ENCODE assay signal across 1 cellular context in the genomic region with DNA sequence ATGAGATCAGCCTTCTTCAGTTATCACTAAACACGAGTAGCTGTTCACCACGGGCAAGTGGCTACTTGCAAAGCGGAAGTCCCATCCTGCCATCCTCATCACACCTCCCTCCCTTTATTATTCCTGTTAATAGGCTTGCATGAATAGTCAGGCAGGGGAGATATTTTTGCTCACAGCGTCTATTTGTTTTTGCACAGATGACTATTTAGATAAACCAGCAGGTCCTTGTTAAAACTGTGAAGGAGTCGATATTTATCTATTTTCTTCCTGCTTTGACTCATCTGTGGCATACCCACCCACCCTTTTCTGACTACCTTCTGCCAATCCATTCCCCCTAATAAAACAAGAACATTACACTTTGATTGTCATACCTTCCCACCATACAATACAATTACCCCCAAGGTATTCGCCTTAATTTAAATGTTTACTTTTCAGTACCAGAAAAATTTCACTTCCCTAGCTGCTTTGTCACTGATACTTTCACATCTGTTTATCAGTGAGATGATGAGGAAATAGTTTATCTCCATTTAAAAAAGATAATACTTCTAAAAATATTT.
TF ChIP-seq lines count a peak whose summit lies in the region.

No MANE protein-coding gene starts in this region.

TF ChIP-seq in GM12878, 131 proteins besides CTCF, POLR2A, EP300 and RAD21 (continued from another document and continues in another):
- no peak for TF ChIP-seq HCFC1 (IDR thresholded peaks at IDR 0.05; ENCODE audit: low read length)
- no peak for TF ChIP-seq SREBF1 (IDR thresholded peaks at IDR 0.05; ENCODE audit: low read length)
- no peak for TF ChIP-seq STAT3 (IDR thresholded peaks at IDR 0.05; ENCODE audit: low read depth, low read length)
- TF ChIP-seq SRF (IDR thresholded peaks at IDR 0.05; ENCODE audit: low read depth in 2 of 2, low read length in 2 of 2), result no peak
- TF ChIP-seq RUNX3 (IDR thresholded peaks at IDR 0.05; ENCODE audit: low read length), result no peak; the same call in 1 of the 2 replicates
- TF ChIP-seq MEF2B (IDR thresholded peaks at IDR 0.05; ENCODE audit: partially characterized antibody, poor library complexity, severe bottlenecking), result peak; percentile 38
- TF ChIP-seq USF2 (IDR thresholded peaks at IDR 0.05; ENCODE audit: borderline replicate concordance, low read depth, low read length), result no peak
- TF ChIP-seq CHD1 (IDR thresholded peaks at IDR 0.05; ENCODE audit: low read depth, low read length), result no peak
- no peak for TF ChIP-seq RELA (IDR thresholded peaks at IDR 0.05; ENCODE audit: borderline replicate concordance, partially characterized antibody)
- TF ChIP-seq NR2F1 (conservative IDR thresholded peaks at IDR 0.05), result 0 out of 2 replicates have a peak, but pooled peaks have one; percentile 33
- no peak for TF ChIP-seq BCL11A (IDR thresholded peaks at IDR 0.05; ENCODE audit: low read depth, low read length)
- no peak for TF ChIP-seq ZSCAN29 (IDR thresholded peaks at IDR 0.05)
- no peak for TF ChIP-seq MYC (IDR thresholded peaks at IDR 0.05; ENCODE audit: insufficient read depth, insufficient read length, insufficient replicate concordance, low read length, severe bottlenecking)
- TF ChIP-seq RCOR1 (conservative IDR thresholded peaks at IDR 0.05; ENCODE audit: low read depth, low read length), result no peak
- TF ChIP-seq ZNF622 (IDR thresholded peaks at IDR 0.05), result no peak
- no peak for TF ChIP-seq CEBPZ (IDR thresholded peaks at IDR 0.05; ENCODE audit: low read depth, low read length)
- TF ChIP-seq GATAD2B (conservative IDR thresholded peaks at IDR 0.05; ENCODE audit: low read depth), result 0 out of 2 replicates have a peak, but pooled peaks have one; percentile 35
- TF ChIP-seq SMARCA5 (IDR thresholded peaks at IDR 0.05), result no peak
- no peak for TF ChIP-seq SMAD1 (IDR thresholded peaks at IDR 0.05; ENCODE audit: low read depth, partially characterized antibody)
- TF ChIP-seq, protein P1, sequence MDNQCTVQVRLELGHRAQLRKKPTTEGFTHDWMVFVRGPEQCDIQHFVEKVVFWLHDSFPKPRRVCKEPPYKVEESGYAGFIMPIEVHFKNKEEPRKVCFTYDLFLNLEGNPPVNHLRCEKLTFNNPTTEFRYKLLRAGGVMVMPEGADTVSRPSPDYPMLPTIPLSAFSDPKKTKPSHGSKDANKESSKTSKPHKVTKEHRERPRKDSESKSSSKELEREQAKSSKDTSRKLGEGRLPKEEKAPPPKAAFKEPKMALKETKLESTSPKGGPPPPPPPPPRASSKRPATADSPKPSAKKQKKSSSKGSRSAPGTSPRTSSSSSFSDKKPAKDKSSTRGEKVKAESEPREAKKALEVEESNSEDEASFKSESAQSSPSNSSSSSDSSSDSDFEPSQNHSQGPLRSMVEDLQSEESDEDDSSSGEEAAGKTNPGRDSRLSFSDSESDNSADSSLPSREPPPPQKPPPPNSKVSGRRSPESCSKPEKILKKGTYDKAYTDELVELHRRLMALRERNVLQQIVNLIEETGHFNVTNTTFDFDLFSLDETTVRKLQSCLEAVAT (IDR thresholded peaks at IDR 0.05), result no peak
- TF ChIP-seq SMC3 (IDR thresholded peaks at IDR 0.05; ENCODE audit: borderline replicate concordance, low read length), result no peak
- no peak for TF ChIP-seq SIN3A (IDR thresholded peaks at IDR 0.05; ENCODE audit: low read depth, low read length)
- no peak for TF ChIP-seq SUPT20H (IDR thresholded peaks at IDR 0.05; ENCODE audit: borderline replicate concordance, control insufficient read depth, low read depth, low read length)
- no peak for TF ChIP-seq RAD51 (IDR thresholded peaks at IDR 0.05)
- TF ChIP-seq SPI1 (IDR thresholded peaks at IDR 0.05; ENCODE audit: borderline replicate concordance, insufficient read depth, low read depth, low read length), result peak; percentile 55; the same call in 1 of the 2 replicates
- TF ChIP-seq HDAC2 (IDR thresholded peaks at IDR 0.05), result no peak
- TF ChIP-seq GABPA (IDR thresholded peaks at IDR 0.05; ENCODE audit: low read depth), result no peak
- no peak for TF ChIP-seq SKIL (IDR thresholded peaks at IDR 0.05; ENCODE audit: low read depth, poor library complexity, severe bottlenecking)
- TF ChIP-seq IKZF1 (conservative IDR thresholded peaks at IDR 0.05), result peak; percentile 57; the same call in 1 of the 2 replicates
- TF ChIP-seq, protein P2, sequence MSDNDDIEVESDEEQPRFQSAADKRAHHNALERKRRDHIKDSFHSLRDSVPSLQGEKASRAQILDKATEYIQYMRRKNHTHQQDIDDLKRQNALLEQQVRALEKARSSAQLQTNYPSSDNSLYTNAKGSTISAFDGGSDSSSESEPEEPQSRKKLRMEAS (IDR thresholded peaks at IDR 0.05; ENCODE audit: low read depth, low read length), result no peak
- TF ChIP-seq EED (IDR thresholded peaks at IDR 0.05; ENCODE audit: low read depth), result no peak
- TF ChIP-seq SUZ12 (IDR thresholded peaks at IDR 0.05; ENCODE audit: unreplicated experiment), result no peak
- no peak for TF ChIP-seq MTA3 (IDR thresholded peaks at IDR 0.05; ENCODE audit: borderline replicate concordance, low read length)
- TF ChIP-seq CHD2 (IDR thresholded peaks at IDR 0.05; ENCODE audit: borderline replicate concordance, low read depth, low read length), result no peak
- TF ChIP-seq, protein P3, sequence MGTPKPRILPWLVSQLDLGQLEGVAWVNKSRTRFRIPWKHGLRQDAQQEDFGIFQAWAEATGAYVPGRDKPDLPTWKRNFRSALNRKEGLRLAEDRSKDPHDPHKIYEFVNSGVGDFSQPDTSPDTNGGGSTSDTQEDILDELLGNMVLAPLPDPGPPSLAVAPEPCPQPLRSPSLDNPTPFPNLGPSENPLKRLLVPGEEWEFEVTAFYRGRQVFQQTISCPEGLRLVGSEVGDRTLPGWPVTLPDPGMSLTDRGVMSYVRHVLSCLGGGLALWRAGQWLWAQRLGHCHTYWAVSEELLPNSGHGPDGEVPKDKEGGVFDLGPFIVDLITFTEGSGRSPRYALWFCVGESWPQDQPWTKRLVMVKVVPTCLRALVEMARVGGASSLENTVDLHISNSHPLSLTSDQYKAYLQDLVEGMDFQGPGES (IDR thresholded peaks at IDR 0.05), result no peak
- TF ChIP-seq RBBP5 (conservative IDR thresholded peaks at IDR 0.05), result no peak
- no peak for TF ChIP-seq KDM1A (IDR thresholded peaks at IDR 0.05; ENCODE audit: borderline replicate concordance)
- peak; percentile 19; the same call in 1 of the 2 replicates for TF ChIP-seq CREM (IDR thresholded peaks at IDR 0.05; ENCODE audit: low read depth)
- TF ChIP-seq IRF4 (IDR thresholded peaks at IDR 0.05; ENCODE audit: low read depth, low read length), result no peak
- no peak for TF ChIP-seq BCLAF1 (IDR thresholded peaks at IDR 0.05)
- no peak for TF ChIP-seq ATF7 (IDR thresholded peaks at IDR 0.05; ENCODE audit: low read depth)
- TF ChIP-seq HDAC6 (IDR thresholded peaks at IDR 0.05; ENCODE audit: unreplicated experiment), result no peak
- TF ChIP-seq CREB1 (IDR thresholded peaks at IDR 0.05; ENCODE audit: low read depth), result no peak
- no peak for TF ChIP-seq ZBTB11 (CRISPR knock-in tag; IDR thresholded peaks at IDR 0.05)
- peak; percentile 30; the same call in 1 of the 2 replicates for TF ChIP-seq NFIC (IDR thresholded peaks at IDR 0.05; ENCODE audit: low read depth, low read length)
- TF ChIP-seq FOXK2 (IDR thresholded peaks at IDR 0.05), result no peak
- no peak for TF ChIP-seq POLR2AphosphoS5 (IDR thresholded peaks at IDR 0.05; ENCODE audit: low read length)
- TF ChIP-seq CBX3 (IDR thresholded peaks at IDR 0.05; ENCODE audit: borderline replicate concordance, low read depth), result no peak
- TF ChIP-seq MEF2A (IDR thresholded peaks at IDR 0.05; ENCODE audit: insufficient read depth, low read depth, low read length), result no peak
- no peak for TF ChIP-seq FOS (IDR thresholded peaks at IDR 0.05; ENCODE audit: borderline replicate concordance, extremely low read depth, insufficient read length)
- peak; percentile 52; the same call in 1 of the 2 replicates for TF ChIP-seq ZNF217 (IDR thresholded peaks at IDR 0.05)
- no peak for TF ChIP-seq TCF12 (IDR thresholded peaks at IDR 0.05; ENCODE audit: low read depth, low read length)
- no peak for TF ChIP-seq ETV6 (conservative IDR thresholded peaks at IDR 0.05 in 1 of 2, IDR thresholded peaks at IDR 0.05 in 1 of 2; ENCODE audit: borderline replicate concordance in 1 of 2, low read depth in 1 of 2)
- TF ChIP-seq KLF5 (IDR thresholded peaks at IDR 0.05; ENCODE audit: partially characterized antibody), result no peak
- no peak for TF ChIP-seq CEBPB (IDR thresholded peaks at IDR 0.05; ENCODE audit: borderline replicate concordance in 1 of 2, low read depth in 2 of 2, low read length in 2 of 2)
